8 cellular contexts compared by ENCODE assay signal in genomic region chr3:75429561-75430220, GRCh38.
DNase-seq lines count a peak whose midpoint lies in the region; ATAC-seq, FAIRE-seq and TF ChIP-seq lines count a peak whose summit lies in the region.
"Not testable (repeated sequence)": the region's sequence is repeated elsewhere in the genome, so short reads cannot be mapped to it uniquely, and the experiment has no call there.

No MANE protein-coding gene starts in this region.

- H3K9me1 ChIP-seq in keratinocyte (ENCODE audit: control insufficient read depth, extremely low read depth, insufficient read depth, low read length), result not testable (repeated sequence)

- dilution Hi-C loops in keratinocyte (cut with MboI; ENCODE audit: extremely low pct_ligation_motif_present, low sequenced_read_pairs), result not testable (repeated sequence)

- H3K4me3 ChIP-seq in keratinocyte (ENCODE audit: control insufficient read depth in 2 of 3, extremely low read depth in 1 of 3, insufficient read depth in 2 of 3, low read depth in 1 of 3, low read length in 3 of 3); retinal pigment epithelial cell (ENCODE audit: low read length): not testable (repeated sequence)

- H3K4me1 ChIP-seq in keratinocyte (ENCODE audit: control insufficient read depth, extremely low read depth, insufficient read depth, low read length), result not testable (repeated sequence)

- DNase-seq in G401 (ENCODE audit: low spot score) (peak; percentile 51), NAMALWA (ENCODE audit: low spot score) (peak; percentile 59), SK-N-DZ (ENCODE audit: low spot score) (peak; percentile 43), keratinocyte (ENCODE audit: low read depth, low spot score) (peak; percentile 25), retinal pigment epithelial cell (ENCODE audit: low read depth) (peak; percentile 7)
- peak; percentile 65 for DNase-seq in activated T-cell treated with anti-CD3 and anti-CD28 coated beads, Interleukin-2, amount 50 U/mL, for 4 hours
- DNase-seq in effector CD4-positive, alpha-beta T cell, result peak; percentile 52

- TF ChIP-seq CTCF in keratinocyte (optimal IDR thresholded peaks at IDR 0.05 in 1 of 3, IDR thresholded peaks at IDR 0.05 in 1 of 3, conservative IDR thresholded peaks at IDR 0.05 in 1 of 3; ENCODE audit: extremely low read depth in 1 of 3, insufficient read depth in 2 of 3, low read length in 3 of 3), result peak; percentile 39 to 79 (median 61)
- TF ChIP-seq CTCF in retinal pigment epithelial cell (conservative IDR thresholded peaks at IDR 0.05; ENCODE audit: low read depth, low read length), result peak; percentile 60

- peaks cover 3 to 13% of the 10 kb centered on the region in 2 experiments for H3K36me3 ChIP-seq in keratinocyte (ENCODE audit: control insufficient read depth in 2 of 2, extremely low read depth in 1 of 2, insufficient read depth in 2 of 2, low read length in 2 of 2)

- H3K9ac ChIP-seq in keratinocyte (ENCODE audit: control insufficient read depth, extremely low read depth, insufficient read depth, low read length), result not testable (repeated sequence)

- H3K27ac ChIP-seq in keratinocyte (ENCODE audit: control insufficient read depth, insufficient read depth, low read length), result not testable (repeated sequence)
- H3K27ac ChIP-seq in temporal lobe (ENCODE audit: low read depth, low read length), result peak overlapping the region; percentile 48

- not testable (repeated sequence) for H3K9me3 Mint-ChIP-seq in activated T-cell treated with anti-CD3 and anti-CD28 coated beads, Interleukin-2, amount 50 U/mL, for 4 hours

- FAIRE-seq in keratinocyte (lab: Jason Lieb, UNC), result not testable (repeated sequence)

- peaks cover 13% of the 10 kb centered on the region for H3K4me1 Mint-ChIP-seq in activated T-cell treated with anti-CD3 and anti-CD28 coated beads, Interleukin-2, amount 50 U/mL, for 4 hours (ENCODE audit: low read depth)

- not testable (repeated sequence) for H3K9me3 ChIP-seq in keratinocyte (ENCODE audit: control insufficient read depth, low read depth, low read length)

- in situ Hi-C loops in G401 (cut with HindIII; ENCODE audit: low sequenced_read_pairs), result not testable (repeated sequence)

- H3K4me3 Mint-ChIP-seq in activated T-cell treated with anti-CD3 and anti-CD28 coated beads, Interleukin-2, amount 50 U/mL, for 4 hours, result not testable (repeated sequence)

- not testable (repeated sequence) for H3K4me2 ChIP-seq in keratinocyte (ENCODE audit: control insufficient read depth, extremely low read depth, insufficient read depth, low read depth, low read length)

- not testable (repeated sequence) for H4K20me1 ChIP-seq in keratinocyte (ENCODE audit: control insufficient read depth, extremely low read depth, insufficient read depth, low read length)

- not testable (repeated sequence) for H3K27me3 Mint-ChIP-seq in activated T-cell treated with anti-CD3 and anti-CD28 coated beads, Interleukin-2, amount 50 U/mL, for 4 hours (ENCODE audit: low read depth)

- H3K36me3 Mint-ChIP-seq in activated T-cell treated with anti-CD3 and anti-CD28 coated beads, Interleukin-2, amount 50 U/mL, for 4 hours (ENCODE audit: insufficient read depth), result peaks cover 11% of the 10 kb centered on the region

- H3K79me2 ChIP-seq in keratinocyte (ENCODE audit: control insufficient read depth, insufficient read depth, low read length), result not testable (repeated sequence)

- not testable (repeated sequence) for H3K27me3 ChIP-seq in keratinocyte (ENCODE audit: control insufficient read depth, extremely low read depth, insufficient read depth, low read length)

- H2AFZ ChIP-seq in keratinocyte (ENCODE audit: control insufficient read depth, low read length), result not testable (repeated sequence)

- not testable (repeated sequence) for ATAC-seq in activated T-cell treated with anti-CD3 and anti-CD28 coated beads, Interleukin-2, amount 50 U/mL, for 4 hours

Comparison
In these comparisons a context has a peak if more than half of its experiments do, and no peak if none do; other contexts are left out.
1. DNase-seq: peak in every context shown above with its lines; median percentile 65 in activated T-cell treated with anti-CD3 and anti-CD28 coated beads, Interleukin-2, amount 50 U/mL, for 4 hours; 59 in NAMALWA; 52 in effector CD4-positive, alpha-beta T cell; 51 in G401; 43 in SK-N-DZ; 25 in keratinocyte; 7 in retinal pigment epithelial cell.